ENCODE assay signal across 8 cellular contexts in genomic region chr11:10295056-10295901, GRCh38. TPM values are rescaled to one million over a fixed set of nuclear protein-coding genes. Genes with fewer than 3 reads are reported as not detected.
DNase-seq lines count a peak whose midpoint lies in the region; ATAC-seq, FAIRE-seq and TF ChIP-seq lines count a peak whose summit lies in the region.

No MANE protein-coding gene starts in this region.

- H3K4me3 ChIP-seq in heart left ventricle (peak overlapping the region in 9 of 12 donors; percentile 74 to 98 (median 97)), astrocyte (ENCODE audit: insufficient read depth, low read depth, low read length) (peak overlapping the region; percentile 67), upper lobe of left lung (peak overlapping the region in 3 of 4 donors; percentile 57 to 94 (median 84))

- FAIRE-seq in astrocyte (lab: Jason Lieb, UNC) (no peak), frontal cortex (lab: Jason Lieb, UNC) (no peak)

- DNase-seq in heart left ventricle, result no peak
- no peak for DNase-seq in cardiac septum (ENCODE audit: low spot score)
- DNase-seq in astrocyte (ENCODE audit: low read depth), result no peak
- DNase-seq in lung microvascular endothelial cell (ENCODE audit: low read depth in 2 of 2), result peak; percentile 18 to 40
- no peak for DNase-seq in upper lobe of left lung
- no peak for DNase-seq in NCI-H1436 (lab: John Stamatoyannopoulos, UW)
- no peak for DNase-seq in frontal cortex (ENCODE audit: low spot score in 2 of 2)
- no peak for DNase-seq in NCI-H446 treated with DMSO at 0.1 percent for 48 hours (lab: John Stamatoyannopoulos, UW)

- WGBS in heart left ventricle, 4 donors, result 57 to 61% (median 61%) methylated on average over 10 of the region's 10 CpGs
- 29 to 37% methylated on average over 10 of the region's 10 CpGs for WGBS in upper lobe of left lung, 2 donors

- H3K27ac ChIP-seq in heart left ventricle (peak overlapping the region in 11 of 12 donors; percentile 90 to 99 (median 97)), astrocyte (ENCODE audit: low read depth, low read length) (no peak overlapping the region), upper lobe of left lung (peak overlapping the region; percentile 95 to 98 (median 97))

- H3K36me3 ChIP-seq in heart left ventricle (peaks cover 0 to 4% (median 0%) of the 10 kb centered on the region in 9 donors), astrocyte (ENCODE audit: insufficient read depth, low read length) (no peaks in the 10 kb centered on the region), upper lobe of left lung (no peaks in the 10 kb centered on the region)

- H3K36me3 Mint-ChIP-seq in astrocyte (ENCODE audit: low read depth, unreplicated experiment), result peaks cover 8% of the 10 kb centered on the region

- H3K9me3 ChIP-seq in heart left ventricle, result no peaks in the 10 kb centered on the region
- no peaks in the 10 kb centered on the region for H3K9me3 ChIP-seq in astrocyte (ENCODE audit: insufficient read depth, low read depth, low read length)
- no peaks in the 10 kb centered on the region for H3K9me3 ChIP-seq in upper lobe of left lung

- peak overlapping the region; percentile 93 for H3K4me2 ChIP-seq in astrocyte (ENCODE audit: low read length)

- peak overlapping the region; percentile 86 for H3K9ac ChIP-seq in astrocyte (ENCODE audit: low read length)

- peaks cover 4% of the 10 kb centered on the region for H4K20me1 ChIP-seq in astrocyte (ENCODE audit: insufficient read depth, low read length)

- ATAC-seq in heart left ventricle (no peak), upper lobe of left lung (ENCODE audit: low FRiP score in 2 of 2) (no peak)

- no peaks in the 10 kb centered on the region for H3K9me3 Mint-ChIP-seq in astrocyte (ENCODE audit: unreplicated experiment)

- H3K4me1 Mint-ChIP-seq in astrocyte (ENCODE audit: low read depth, unreplicated experiment), result peaks cover 41% of the 10 kb centered on the region

- TF ChIP-seq EP300 in upper lobe of left lung (IDR thresholded peaks at IDR 0.05), result no peak

- no peak overlapping the region for H2AFZ ChIP-seq in astrocyte (ENCODE audit: low read depth, low read length)

- TF ChIP-seq CTCF in heart left ventricle (IDR thresholded peaks at IDR 0.05) (no peak), astrocyte (IDR thresholded peaks at IDR 0.05; ENCODE audit: insufficient read depth, low read depth, low read length) (no peak), upper lobe of left lung (IDR thresholded peaks at IDR 0.05) (no peak)

- H3K4me1 ChIP-seq in heart left ventricle (peaks cover 0 to 46% (median 16%) of the 10 kb centered on the region in 12 donors), astrocyte (ENCODE audit: insufficient read depth, low read length) (peaks cover 21% of the 10 kb centered on the region), upper lobe of left lung (peaks cover 26 to 49% (median 33%) of the 10 kb centered on the region in 4 donors)

- peaks cover 31% of the 10 kb centered on the region for H3K79me2 ChIP-seq in astrocyte (ENCODE audit: insufficient read depth, low read length)

- intact Hi-C loops in heart left ventricle (cut with DNase I) (loop anchor here in 2 of 10 donors (2.0 to 10.0 kb wide), 2 partner anchors 28 to 180 kb away; no protein-coding TSS in a partner anchor), cardiac septum (cut with DNase I) (loop anchor here (10.0 kb wide), 1 partner anchor 720 kb away; the partner anchor contains the start of gene WEE1)

- no peak for TF ChIP-seq POLR2A in heart left ventricle (IDR thresholded peaks at IDR 0.05)
- no peak for TF ChIP-seq POLR2A in upper lobe of left lung (IDR thresholded peaks at IDR 0.05)

- H3K27me3 Mint-ChIP-seq in astrocyte (ENCODE audit: low read depth, unreplicated experiment), result no peaks in the 10 kb centered on the region

- H3K27me3 ChIP-seq in heart left ventricle (no peaks in the 10 kb centered on the region), astrocyte (ENCODE audit: insufficient read depth, low read length) (peaks cover 14% of the 10 kb centered on the region), upper lobe of left lung (peaks cover 0 to 4% (median 0%) of the 10 kb centered on the region in 4 donors)

- peak overlapping the region; percentile 56 for H3K27ac Mint-ChIP-seq in astrocyte (ENCODE audit: unreplicated experiment)

- H3K4me3 Mint-ChIP-seq in astrocyte (ENCODE audit: unreplicated experiment), result peak overlapping the region; percentile 86

RNA-seq across cellular contexts. Expression of gene SBF2, which starts 1.3 kb away (rescaled TPM):
- total RNA-seq in heart left ventricle (10 to 100 TPM; 15.3 to 33.9 (median 21.5) TPM), cardiac septum (27.9 TPM), astrocyte (43.7 and 50.0 TPM in 2 replicates), lung microvascular endothelial cell (26.6 and 50.8 TPM in 2 replicates), upper lobe of left lung (10 to 100 TPM; 22.2 to 54.5 (median 41.2) TPM), frontal cortex (104 TPM)
- 10 to 100 TPM; 10.4 to 12.5 TPM for polyA plus RNA-seq in heart left ventricle

RNA-seq across cellular contexts. Expression of gene ADM, which starts 9.6 kb away (rescaled TPM):
- total RNA-seq in heart left ventricle (10 to 100 TPM in 6 of 9 donors, 1 to 10 TPM in 3; 6.9 to 52.4 (median 16.8) TPM), cardiac septum (5.3 TPM), astrocyte (75.9 and 78.7 TPM in 2 replicates), lung microvascular endothelial cell (167 and 785 TPM in 2 replicates), upper lobe of left lung (10 to 100 TPM; 20.4 to 54.3 (median 46.9) TPM), frontal cortex (8.6 TPM)
- polyA plus RNA-seq in heart left ventricle, result 100 to 1,000 TPM in 1 of 2 donors, 10 to 100 TPM in 1; 14.6 to 154 TPM

Comparison
In these comparisons a context has a peak if more than half of its experiments do, and no peak if none do; other contexts are left out.
1. DNase-seq: peak in lung microvascular endothelial cell (2 of 2); none in heart left ventricle (0 of 5), cardiac septum (single experiment), astrocyte (single experiment), upper lobe of left lung (0 of 2), NCI-H1436 (single experiment), frontal cortex (0 of 2) and NCI-H446 treated with DMSO at 0.1 percent for 48 hours (single experiment).
2. Peak in every context shown above with its lines, with median percentiles within 50 percentile points of each other: H3K4me3 ChIP-seq.